Comparison of ENCODE assay signal across 8 cellular contexts in genomic region chr17:38731526-38732294, GRCh38. TPM values are rescaled to one million over a fixed set of nuclear protein-coding genes. Genes with fewer than 3 reads are reported as not detected.
DNase-seq lines count a peak whose midpoint lies in the region; ATAC-seq and TF ChIP-seq lines count a peak whose summit lies in the region.

No MANE protein-coding gene starts in this region.

- no peak for TF ChIP-seq EP300 in suprapubic skin (IDR thresholded peaks at IDR 0.05)

- peak overlapping the region; percentile 77; the same call in 1 of the 2 replicates for H3K9ac ChIP-seq in iPS-20b (ENCODE audit: low read depth, low read length)

- H3K4me3 ChIP-seq in iPS-20b (ENCODE audit: low read length) (0 out of 2 replicates have a peak overlapping the region, but pooled peaks have one; percentile 85), suprapubic skin (peak overlapping the region; percentile 82)

- intact Hi-C loops in activated CD4-positive, alpha-beta memory T cell treated with anti-CD3 and anti-CD28 coated beads for 36 hours (cut with micrococcal nuclease): loop anchor here (5.0 kb wide), 1 partner anchor 174 kb away; no protein-coding TSS in a partner anchor

- H3K9me3 Mint-ChIP-seq in T-helper 2 cell treated with Interferon-gamma antibody and Interleukin-4, amounts not matched to agents 5 μg/mL and 100 μg/mL, for 36 hours: no peaks in the 10 kb centered on the region
- H3K9me3 Mint-ChIP-seq in activated CD4-positive, alpha-beta memory T cell treated with anti-CD3 and anti-CD28 coated beads for 36 hours: no peaks in the 10 kb centered on the region

- H3K4me1 ChIP-seq in iPS-20b (ENCODE audit: insufficient read depth, low read length) (no peaks in the 10 kb centered on the region), suprapubic skin (peaks cover 63% of the 10 kb centered on the region)

- peaks cover 52% of the 10 kb centered on the region for H3K4me1 Mint-ChIP-seq in T-helper 2 cell treated with Interferon-gamma antibody and Interleukin-4, amounts not matched to agents 5 μg/mL and 100 μg/mL, for 36 hours (ENCODE audit: low read depth)
- peaks cover 69% of the 10 kb centered on the region for H3K4me1 Mint-ChIP-seq in activated CD4-positive, alpha-beta memory T cell treated with anti-CD3 and anti-CD28 coated beads for 36 hours (ENCODE audit: low read depth)

- POLR2A ChIA-PET in activated CD4-positive, alpha-beta memory T cell treated with anti-CD3 and anti-CD28 coated beads for 36 hours (lab: Charles Lee): interaction anchor here (0.9 to 6.6 kb wide), 6 partner anchors 13 to 60 kb away, joined by 3 to 116 read pairs (median 5); partner anchors contain the start of genes EPOP and MLLT6

- H3K27ac ChIP-seq in iPS-20b (ENCODE audit: low read length) (no peak overlapping the region), suprapubic skin (peak overlapping the region; percentile 88)

- H3K36me3 Mint-ChIP-seq in T-helper 2 cell treated with Interferon-gamma antibody and Interleukin-4, amounts not matched to agents 5 μg/mL and 100 μg/mL, for 36 hours (ENCODE audit: low read depth): peaks cover 26% of the 10 kb centered on the region
- peaks cover 23% of the 10 kb centered on the region for H3K36me3 Mint-ChIP-seq in activated CD4-positive, alpha-beta memory T cell treated with anti-CD3 and anti-CD28 coated beads for 36 hours

- ATAC-seq in HG02970 (IDR thresholded peaks at IDR 0.05; ENCODE audit: low FRiP score, unreplicated experiment) (no peak), HG02798 (IDR thresholded peaks at IDR 0.05; ENCODE audit: poor library complexity, unreplicated experiment) (no peak)

- H3K4me3 Mint-ChIP-seq in T-helper 2 cell treated with Interferon-gamma antibody and Interleukin-4, amounts not matched to agents 5 μg/mL and 100 μg/mL, for 36 hours: peak overlapping the region; percentile 96
- peak overlapping the region; percentile 92 for H3K4me3 Mint-ChIP-seq in activated CD4-positive, alpha-beta memory T cell treated with anti-CD3 and anti-CD28 coated beads for 36 hours

- H3K27me3 ChIP-seq in iPS-20b (ENCODE audit: insufficient read depth, low read length) (peaks cover 21% of the 10 kb centered on the region), suprapubic skin (no peaks in the 10 kb centered on the region)

- TF ChIP-seq POLR2A in suprapubic skin (IDR thresholded peaks at IDR 0.05): no peak

- H3K36me3 ChIP-seq in iPS-20b (ENCODE audit: insufficient read depth, low read depth, low read length) (peaks cover 35% of the 10 kb centered on the region), suprapubic skin (peaks cover 20% of the 10 kb centered on the region)

- 82% methylated on average over 7 of the region's 8 CpGs for WGBS in suprapubic skin

- H3K27ac Mint-ChIP-seq in T-helper 2 cell treated with Interferon-gamma antibody and Interleukin-4, amounts not matched to agents 5 μg/mL and 100 μg/mL, for 36 hours: peak overlapping the region; percentile 70
- peak overlapping the region; percentile 91 for H3K27ac Mint-ChIP-seq in activated CD4-positive, alpha-beta memory T cell treated with anti-CD3 and anti-CD28 coated beads for 36 hours

- CTCF ChIA-PET in activated CD4-positive, alpha-beta memory T cell treated with anti-CD3 and anti-CD28 coated beads for 36 hours (lab: Charles Lee): interaction anchor here (0.7 to 8.1 kb wide), 13 partner anchors 13 to 422 kb away, joined by 3 to 210 read pairs (median 4); partner anchors contain the start of genes EPOP and MLLT6

- no peaks in the 10 kb centered on the region for H3K27me3 Mint-ChIP-seq in T-helper 2 cell treated with Interferon-gamma antibody and Interleukin-4, amounts not matched to agents 5 μg/mL and 100 μg/mL, for 36 hours (ENCODE audit: low read depth)
- H3K27me3 Mint-ChIP-seq in activated CD4-positive, alpha-beta memory T cell treated with anti-CD3 and anti-CD28 coated beads for 36 hours: no peaks in the 10 kb centered on the region

- no peak for DNase-seq in T-helper 2 cell treated with Interferon-gamma antibody and Interleukin-4, amounts not matched to agents 5 μg/mL and 100 μg/mL, for 36 hours (ENCODE audit: low spot score)
- DNase-seq in T-helper 2 cell (no peak), suprapubic skin (ENCODE audit: low spot score in 2 of 2) (no peak), NCI-H146 (lab: John Stamatoyannopoulos, UW) (no peak)
- no peak for DNase-seq in activated CD4-positive, alpha-beta memory T cell treated with anti-CD3 and anti-CD28 coated beads for 36 hours

- H3K9me3 ChIP-seq in iPS-20b (ENCODE audit: insufficient read depth, low read depth, low read length) (no peaks in the 10 kb centered on the region), suprapubic skin (no peaks in the 10 kb centered on the region)

- TF ChIP-seq CTCF in suprapubic skin (IDR thresholded peaks at IDR 0.05): no peak

RNA-seq across cellular contexts. Expression of gene CISD3, which starts 1.6 kb away (rescaled TPM):
- total RNA-seq in activated CD4-positive, alpha-beta memory T cell treated with anti-CD3 and anti-CD28 coated beads for 36 hours: 10 to 100 TPM; 54.7 to 59.1 TPM
- total RNA-seq in suprapubic skin: 10 to 100 TPM in 2 of 4 donors, 1 to 10 TPM in 2; 6.8 to 12.7 (median 10.1) TPM

RNA-seq across cellular contexts. Expression of gene PCGF2, which starts 16.4 kb away (rescaled TPM):
- total RNA-seq in activated CD4-positive, alpha-beta memory T cell treated with anti-CD3 and anti-CD28 coated beads for 36 hours: 1 to 10 TPM; 3.4 to 4.2 TPM
- total RNA-seq in suprapubic skin: 10 to 100 TPM in 1 of 4 donors, 1 to 10 TPM in 3; 5.3 to 15.2 (median 7.0) TPM

RNA-seq across cellular contexts. Expression of gene PSMB3, which starts 20.8 kb away (rescaled TPM):
- total RNA-seq in activated CD4-positive, alpha-beta memory T cell treated with anti-CD3 and anti-CD28 coated beads for 36 hours: 100 to 1,000 TPM; 335 to 348 TPM
- 100 to 1,000 TPM; 106 to 186 (median 162) TPM for total RNA-seq in suprapubic skin

RNA-seq across cellular contexts. Expression of gene MLLT6, which starts 26.6 kb away (rescaled TPM):
- total RNA-seq in activated CD4-positive, alpha-beta memory T cell treated with anti-CD3 and anti-CD28 coated beads for 36 hours: 100 to 1,000 TPM; 204 to 221 TPM
- total RNA-seq in suprapubic skin: 100 to 1,000 TPM in 1 of 4 donors, 10 to 100 TPM in 3; 62.7 to 136 (median 79.0) TPM

RNA-seq across cellular contexts. Expression of gene EPOP, which starts 57.0 kb away (rescaled TPM):
- total RNA-seq in activated CD4-positive, alpha-beta memory T cell treated with anti-CD3 and anti-CD28 coated beads for 36 hours: 10 to 100 TPM; 37.1 to 38.0 TPM
- total RNA-seq in suprapubic skin: 1 to 10 TPM in 3 of 4 donors, under 1 TPM in 1; 0.80 to 6.1 (median 3.2) TPM

Comparison
In these comparisons a context has a peak if more than half of its experiments do, and no peak if none do; other contexts are left out.
1. RNA of gene CISD3, which starts 1.6 kb away (total RNA-seq): 54.7 to 59.1 TPM in activated CD4-positive, alpha-beta memory T cell treated with anti-CD3 and anti-CD28 coated beads for 36 hours; 6.8 to 12.7 TPM in suprapubic skin; every median in the first group is over 4 times any median in the second.